Comparison of ENCODE assay signal across 27 cellular contexts in genomic region chr10:114310346-114310745, GRCh38.
DNase-seq lines count a peak whose midpoint lies in the region; ATAC-seq and TF ChIP-seq lines count a peak whose summit lies in the region.
"Had no signal": no experiment of that assay in that cellular context is flagged by ENCODE, and none has a peak within 500 bp of the region (broad histone marks: within the 10 kb centered on the region; RNA-seq: fewer than 3 reads in every experiment).

No MANE protein-coding gene starts in this region.

- no peaks in the 10 kb centered on the region for H3K36me3 ChIP-seq in SK-N-SH (replicated peaks in 1 of 2; ENCODE audit: control insufficient read depth in 1 of 2, insufficient read depth in 2 of 2, low read length in 1 of 2)
- H3K36me3 ChIP-seq in osteoblast (ENCODE audit: insufficient read depth, low read length) = no peaks in the 10 kb centered on the region
- H3K36me3 ChIP-seq in WERI-Rb-1 = no peaks in the 10 kb centered on the region
- H3K36me3 ChIP-seq: BLaER1 had no signal

- TF ChIP-seq EP300 in SK-N-SH (IDR thresholded peaks at IDR 0.05; ENCODE audit: borderline replicate concordance in 1 of 2, low read depth in 1 of 2, low read length in 1 of 2) = no peak

- POLR2A ChIA-PET in SK-N-SH (lab: Yijun Ruan, JAX) (no interaction called here), RWPE1 (lab: Yijun Ruan, JAX; ENCODE audit: low non-redundant PET) (no interaction called here)

- H3K9me3 ChIP-seq in SK-N-SH (no peaks in the 10 kb centered on the region), osteoblast (ENCODE audit: low read depth, low read length) (no peaks in the 10 kb centered on the region), WERI-Rb-1 (ENCODE audit: severe bottlenecking) (no peaks in the 10 kb centered on the region)
- H3K9me3 ChIP-seq: BLaER1 had no signal

- ATAC-seq in SK-N-SH treated with all-trans-retinoic acid at 6 μM for 48 hours (no peak), left lobe of liver (no peak)
- ATAC-seq: HCT116 had no signal

- CTCF ChIA-PET in SK-N-SH (lab: Yijun Ruan, JAX) (interaction anchor here (1.1 to 2.7 kb wide), 3 partner anchors 161 to 476 kb away, joined by 3 to 10 read pairs (median 5); no protein-coding TSS in a partner anchor), RWPE1 (lab: Yijun Ruan, JAX) (interaction anchor here (0.6 to 0.8 kb wide), 2 partner anchors 9 to 72 kb away, joined by 3 read pairs; no protein-coding TSS in a partner anchor)

- WGBS in SK-N-SH (ENCODE audit: low lambda C conversion rate) = 86% methylated on average over 8 of the region's 10 CpGs

- H3K27ac ChIP-seq in SK-N-SH (ENCODE audit: low read depth in 2 of 2, low read length in 1 of 2) = no peak overlapping the region
- 0 out of 2 replicates have a peak overlapping the region, but pooled peaks have one; percentile 7 for H3K27ac ChIP-seq in RWPE1
- H3K27ac ChIP-seq in osteoblast (ENCODE audit: low read depth, low read length) = no peak overlapping the region
- no peak overlapping the region for H3K27ac ChIP-seq in WERI-Rb-1
- H3K27ac ChIP-seq: 22Rv1, BLaER1, SK-N-MC had no signal

- H3K27me3 ChIP-seq in SK-N-SH (ENCODE audit: insufficient read depth) = no peaks in the 10 kb centered on the region
- no peaks in the 10 kb centered on the region for H3K27me3 ChIP-seq in osteoblast (ENCODE audit: insufficient read depth, low read length)
- peaks cover 5% of the 10 kb centered on the region for H3K27me3 ChIP-seq in WERI-Rb-1 (ENCODE audit: insufficient read depth, low read depth, severe bottlenecking)
- H3K27me3 ChIP-seq: BLaER1 had no signal

- no peak overlapping the region for H3K4me2 ChIP-seq in SK-N-SH
- H3K4me2 ChIP-seq in osteoblast (ENCODE audit: insufficient read depth, low read length) = no peak overlapping the region
- H3K4me2 ChIP-seq: BLaER1 had no signal

- H3K9me2 ChIP-seq in SK-N-SH = no peaks in the 10 kb centered on the region

- H3K4me1 ChIP-seq in SK-N-SH (ENCODE audit: control insufficient read depth in 1 of 2, insufficient read depth in 2 of 2, low read depth in 1 of 2, low read length in 1 of 2) = peaks cover 0 to 9% of the 10 kb centered on the region in 2 experiments; a peak in 1 of 4 replicates
- peaks cover 17% of the 10 kb centered on the region for H3K4me1 ChIP-seq in osteoblast (ENCODE audit: insufficient read depth, low read length)

- H2AFZ ChIP-seq in SK-N-SH (ENCODE audit: low read depth) (no peak overlapping the region), osteoblast (ENCODE audit: low read length) (no peak overlapping the region)

- peak; percentile 58 for DNase-seq in SK-N-SH
- DNase-seq in RWPE1 (ENCODE audit: low spot score) = no peak
- DNase-seq in osteoblast (ENCODE audit: insufficient read length, low spot score, missing footprints) = peak; percentile 74
- DNase-seq in left lobe of liver (ENCODE audit: low spot score) = no peak
- no peak for DNase-seq in WERI-Rb-1
- DNase-seq in NCI-H146 treated with DMSO at 0.1 percent for 48 hours (lab: John Stamatoyannopoulos, UW; ENCODE audit: unreplicated experiment) = no peak
- DNase-seq in iPS-NIHi11 (ENCODE audit: low spot score) = no peak
- DNase-seq: ACHN; CD4-positive, alpha-beta memory T cell; DND-41; GDM1; GOT3; KG1; NCI-H1105 treated with DMSO at 0.1 percent for 48 hours; NCI-H1694; NCI-H2081; NCI-H2171; NCI-H345; NCI-H524; NCI-H82; RPMI8226; SHP77 treated with DMSO at 0.1 percent for 48 hours had no signal

- TF ChIP-seq CTCF in SK-N-SH (IDR thresholded peaks at IDR 0.05) (no peak), RWPE1 (conservative IDR thresholded peaks at IDR 0.05; ENCODE audit: low read depth) (no peak), osteoblast (IDR thresholded peaks at IDR 0.05; ENCODE audit: extremely low read depth, low read depth, low read length) (no peak), WERI-Rb-1 (IDR thresholded peaks at IDR 0.05; ENCODE audit: low read depth, low read length) (no peak)

- H3K4me3 ChIP-seq in SK-N-SH (ENCODE audit: low read depth in 2 of 2, low read length in 1 of 2) (no peak overlapping the region), osteoblast (ENCODE audit: insufficient read depth, low read length) (no peak overlapping the region), WERI-Rb-1 (ENCODE audit: low read depth, low read length) (no peak overlapping the region)
- H3K4me3 ChIP-seq: BLaER1, SK-N-MC had no signal

- TF ChIP-seq RAD21 in SK-N-SH (IDR thresholded peaks at IDR 0.05; ENCODE audit: low read length) = no peak

- H3F3A ChIP-seq in SK-N-SH (replicated peaks; ENCODE audit: insufficient read depth) = no peaks in the 10 kb centered on the region

- H3K79me2 ChIP-seq in SK-N-SH (ENCODE audit: insufficient read depth) (no peaks in the 10 kb centered on the region), osteoblast (ENCODE audit: insufficient read depth, low read length) (no peaks in the 10 kb centered on the region)

- no peaks in the 10 kb centered on the region for H4K20me1 ChIP-seq in SK-N-SH (ENCODE audit: insufficient read depth)
- no peaks in the 10 kb centered on the region for H4K20me1 ChIP-seq in osteoblast (ENCODE audit: insufficient read depth, low read length)
- H4K20me1 ChIP-seq: BLaER1 had no signal

- no peak overlapping the region for H3K9ac ChIP-seq in SK-N-SH
- H3K9ac ChIP-seq: BLaER1 had no signal

TF ChIP-seq in SK-N-SH, 30 proteins besides CTCF, POLR2A, EP300 and RAD21 (continues in another document):
- TF ChIP-seq MXI1 (IDR thresholded peaks at IDR 0.05; ENCODE audit: low read depth, low read length) (no peak), POLR2AphosphoS5 (IDR thresholded peaks at IDR 0.05; ENCODE audit: low read depth, low read length) (no peak), SMC3 (IDR thresholded peaks at IDR 0.05; ENCODE audit: low read depth, low read length) (no peak), RFX5 (IDR thresholded peaks at IDR 0.05; ENCODE audit: low read length) (no peak), FOXM1 (IDR thresholded peaks at IDR 0.05; ENCODE audit: low read depth) (no peak)
- TF ChIP-seq, protein P1, sequence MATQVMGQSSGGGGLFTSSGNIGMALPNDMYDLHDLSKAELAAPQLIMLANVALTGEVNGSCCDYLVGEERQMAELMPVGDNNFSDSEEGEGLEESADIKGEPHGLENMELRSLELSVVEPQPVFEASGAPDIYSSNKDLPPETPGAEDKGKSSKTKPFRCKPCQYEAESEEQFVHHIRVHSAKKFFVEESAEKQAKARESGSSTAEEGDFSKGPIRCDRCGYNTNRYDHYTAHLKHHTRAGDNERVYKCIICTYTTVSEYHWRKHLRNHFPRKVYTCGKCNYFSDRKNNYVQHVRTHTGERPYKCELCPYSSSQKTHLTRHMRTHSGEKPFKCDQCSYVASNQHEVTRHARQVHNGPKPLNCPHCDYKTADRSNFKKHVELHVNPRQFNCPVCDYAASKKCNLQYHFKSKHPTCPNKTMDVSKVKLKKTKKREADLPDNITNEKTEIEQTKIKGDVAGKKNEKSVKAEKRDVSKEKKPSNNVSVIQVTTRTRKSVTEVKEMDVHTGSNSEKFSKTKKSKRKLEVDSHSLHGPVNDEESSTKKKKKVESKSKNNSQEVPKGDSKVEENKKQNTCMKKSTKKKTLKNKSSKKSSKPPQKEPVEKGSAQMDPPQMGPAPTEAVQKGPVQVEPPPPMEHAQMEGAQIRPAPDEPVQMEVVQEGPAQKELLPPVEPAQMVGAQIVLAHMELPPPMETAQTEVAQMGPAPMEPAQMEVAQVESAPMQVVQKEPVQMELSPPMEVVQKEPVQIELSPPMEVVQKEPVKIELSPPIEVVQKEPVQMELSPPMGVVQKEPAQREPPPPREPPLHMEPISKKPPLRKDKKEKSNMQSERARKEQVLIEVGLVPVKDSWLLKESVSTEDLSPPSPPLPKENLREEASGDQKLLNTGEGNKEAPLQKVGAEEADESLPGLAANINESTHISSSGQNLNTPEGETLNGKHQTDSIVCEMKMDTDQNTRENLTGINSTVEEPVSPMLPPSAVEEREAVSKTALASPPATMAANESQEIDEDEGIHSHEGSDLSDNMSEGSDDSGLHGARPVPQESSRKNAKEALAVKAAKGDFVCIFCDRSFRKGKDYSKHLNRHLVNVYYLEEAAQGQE (IDR thresholded peaks at IDR 0.05; ENCODE audit: low read depth, low read length) = no peak

TF ChIP-seq in SK-N-SH treated with all-trans-retinoic acid at 6 μM for 48 hours, 23 proteins besides CTCF, POLR2A, EP300 and RAD21:
- TF ChIP-seq ZNF70 (CRISPR knock-in tag; IDR thresholded peaks at IDR 0.05) (no peak), ZFP3 (CRISPR knock-in tag; IDR thresholded peaks at IDR 0.05) (no peak), ZC3H10 (CRISPR knock-in tag; IDR thresholded peaks at IDR 0.05) (no peak)

Comparison
In these comparisons a context has a peak if more than half of its experiments do, and no peak if none do; other contexts are left out.
1. DNase-seq: peak in SK-N-SH (single experiment) and osteoblast (single experiment); none in RWPE1 (single experiment), left lobe of liver (single experiment), WERI-Rb-1 (single experiment), NCI-H146 treated with DMSO at 0.1 percent for 48 hours (single experiment) and iPS-NIHi11 (single experiment).